17 cellular contexts compared by ENCODE assay signal in the genomic region with DNA sequence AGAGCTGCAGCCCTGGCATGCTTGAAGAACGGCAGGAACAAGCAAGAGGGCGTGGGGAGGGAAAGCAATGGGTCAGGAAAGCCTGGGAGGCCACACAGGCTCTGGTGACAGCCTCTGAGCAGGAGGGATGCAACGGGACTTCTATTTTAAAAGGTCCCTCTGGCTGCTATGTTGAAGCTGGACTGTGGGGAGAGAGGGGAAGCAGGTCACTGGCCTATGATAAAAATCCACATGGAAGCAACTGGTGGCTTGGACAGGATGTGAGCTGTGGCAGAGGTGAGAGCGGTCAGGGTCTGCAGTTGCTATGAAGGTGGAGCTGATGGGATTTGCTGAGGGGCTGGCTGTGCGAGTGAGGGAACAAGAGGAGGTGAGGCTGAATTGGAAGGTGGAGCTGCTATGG. TPM values are rescaled to one million over a fixed set of nuclear protein-coding genes. Genes with fewer than 3 reads are reported as not detected.
"Had no signal": no experiment of that assay in that cellular context is flagged by ENCODE, and none has a peak within 500 bp of the region (broad histone marks: within the 10 kb centered on the region; RNA-seq: fewer than 3 reads in every experiment).

No MANE protein-coding gene starts in this region.

- H3K9me3 Mint-ChIP-seq: activated naive CD8-positive, alpha-beta T cell treated with anti-CD3 and anti-CD28 coated beads for 36 hours; activated T-cell treated with anti-CD3 and anti-CD28 coated beads, Interleukin-2, amount 50 U/mL, for 24 hours; nephron had no signal

- H3K27ac Mint-ChIP-seq: activated CD8-positive, alpha-beta memory T cell treated with anti-CD3 and anti-CD28 coated beads, Interleukin-2, amount 10 ng/mL, durations not matched to agents 7 days and 5 days; activated naive CD8-positive, alpha-beta T cell treated with anti-CD3 and anti-CD28 coated beads for 36 hours; activated T-cell treated with anti-CD3 and anti-CD28 coated beads, Interleukin-2, amount 50 U/mL, for 24 hours; nephron had no signal

- H2AFZ ChIP-seq: parathyroid adenoma had no signal

- H3K36me3 Mint-ChIP-seq: activated CD8-positive, alpha-beta memory T cell treated with anti-CD3 and anti-CD28 coated beads, Interleukin-2, amount 10 ng/mL, durations not matched to agents 7 days and 5 days; activated naive CD8-positive, alpha-beta T cell treated with anti-CD3 and anti-CD28 coated beads for 36 hours had no signal

- H3K27ac ChIP-seq: parathyroid adenoma, thyroid gland, vagina had no signal

- H3K36me3 ChIP-seq: thyroid gland, vagina had no signal

- H3K4me3 ChIP-seq: skin epidermis, thyroid gland, vagina had no signal

- H3K27me3 ChIP-seq: thyroid gland, vagina had no signal

- H3K9me3 ChIP-seq: thyroid gland, vagina had no signal

- H3K79me2 ChIP-seq: parathyroid adenoma had no signal

- DNase-seq: activated CD4-positive, alpha-beta T cell treated with anti-CD3 and anti-CD28 coated beads for 1 hour; activated CD4-positive, alpha-beta T cell treated with anti-CD3 and anti-CD28 coated beads, Interleukin-2, amount 50 U/mL, for 48 hours; activated CD8-positive, alpha-beta memory T cell treated with anti-CD3 and anti-CD28 coated beads, Interleukin-2, amount 10 ng/mL, durations not matched to agents 7 days and 5 days; activated effector memory CD4-positive, alpha-beta T cell treated with Interleukin-2 at 50 U/mL for 16 hours; activated naive CD8-positive, alpha-beta T cell treated with anti-CD3 and anti-CD28 coated beads for 36 hours; activated T-cell treated with anti-CD3 and anti-CD28 coated beads, Interleukin-2, amount 50 U/mL, for 24 hours; foreskin melanocyte; head of caudate nucleus; left cardiac atrium; retina; thyroid gland had no signal

- H3K9ac ChIP-seq: parathyroid adenoma had no signal

- H3K4me3 Mint-ChIP-seq: activated CD8-positive, alpha-beta memory T cell treated with anti-CD3 and anti-CD28 coated beads, Interleukin-2, amount 10 ng/mL, durations not matched to agents 7 days and 5 days; activated naive CD8-positive, alpha-beta T cell treated with anti-CD3 and anti-CD28 coated beads for 36 hours; activated T-cell treated with anti-CD3 and anti-CD28 coated beads, Interleukin-2, amount 50 U/mL, for 24 hours; nephron had no signal

RNA-seq across cellular contexts. Expression of gene PADI1, which starts 11.2 kb away (rescaled TPM):
- total RNA-seq: activated CD8-positive, alpha-beta memory T cell treated with anti-CD3 and anti-CD28 coated beads, Interleukin-2, amount 10 ng/mL, durations not matched to agents 7 days and 5 days; activated naive CD8-positive, alpha-beta T cell treated with anti-CD3 and anti-CD28 coated beads for 36 hours; left cardiac atrium; thyroid gland had no signal

RNA-seq across cellular contexts. Expression of gene PADI3, which starts 32.8 kb away (rescaled TPM):
- total RNA-seq: activated CD8-positive, alpha-beta memory T cell treated with anti-CD3 and anti-CD28 coated beads, Interleukin-2, amount 10 ng/mL, durations not matched to agents 7 days and 5 days; activated naive CD8-positive, alpha-beta T cell treated with anti-CD3 and anti-CD28 coated beads for 36 hours; cerebellum; dermis microvascular lymphatic vessel endothelial cell; left cardiac atrium; thyroid gland had no signal
